In the genomic region with DNA sequence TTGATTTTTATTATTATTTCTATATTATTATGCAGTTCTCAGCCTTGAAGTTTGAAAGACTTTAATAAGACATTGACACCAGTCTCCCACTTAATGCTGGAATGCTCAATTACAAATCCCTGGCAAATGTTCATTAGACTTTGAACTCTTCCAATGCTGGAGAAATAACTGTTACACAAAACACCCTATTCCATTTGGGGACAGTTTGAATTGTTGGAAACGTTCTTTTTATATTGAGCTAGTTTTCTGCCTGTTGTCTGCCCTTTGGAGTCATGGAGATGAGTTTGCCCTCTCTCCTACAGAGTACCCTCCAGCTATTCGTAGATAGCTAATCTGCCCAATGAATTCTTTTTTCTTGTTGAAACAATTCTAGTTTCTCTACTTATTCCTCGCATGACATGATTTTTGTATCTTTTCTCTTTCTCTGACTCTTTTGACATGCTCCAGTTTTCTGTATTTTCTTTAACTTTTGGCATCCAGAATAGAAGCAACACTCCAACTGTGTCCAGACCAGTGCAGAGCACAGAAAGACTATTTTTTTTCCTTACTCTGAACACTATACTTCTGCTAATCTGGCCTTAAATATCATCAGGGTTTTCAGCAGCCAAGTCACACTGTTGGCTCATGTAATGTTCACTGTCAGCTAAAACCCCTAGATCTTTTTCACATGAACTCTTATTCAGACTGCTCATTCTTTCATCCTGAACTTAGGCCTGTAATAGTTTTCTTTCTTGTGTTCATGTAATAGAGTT, we compare ENCODE assay signal across 13 cellular contexts.
A peak's percentile ranks its signal among the peaks of the same experiment; 100 is the strongest.
DNase-seq lines count a peak whose midpoint lies in the region; ATAC-seq and TF ChIP-seq lines count a peak whose summit lies in the region.
"Had no signal": no experiment of that assay in that cellular context is flagged by ENCODE, and none has a peak within 500 bp of the region (broad histone marks: within the 10 kb centered on the region; RNA-seq: fewer than 3 reads in every experiment).

No MANE protein-coding gene starts in this region.

- no peak for TF ChIP-seq CTCF in endodermal cell (conservative IDR thresholded peaks at IDR 0.05)
- no peak for TF ChIP-seq CTCF in smooth muscle cell (IDR thresholded peaks at IDR 0.05; ENCODE audit: borderline replicate concordance, insufficient read depth, poor library complexity, severe bottlenecking)
- no peak for TF ChIP-seq CTCF in HFFc6 (IDR thresholded peaks at IDR 0.05)

- DNase-seq in endodermal cell (no peak), medulla oblongata (ENCODE audit: extremely low spot score) (peak; percentile 12), smooth muscle cell (lab: John Stamatoyannopoulos, UW; ENCODE audit: unreplicated experiment) (no peak), HFFc6 (no peak)
- no peak for DNase-seq in naive thymus-derived CD8-positive, alpha-beta T cell
- DNase-seq: activated CD4-positive, CD25-positive, alpha-beta regulatory T cell; activated T-cell treated with anti-CD3 and anti-CD28 coated beads, Interleukin-2, amount 50 U/mL, for 24 hours; NCI-H1436 treated with DMSO at 0.1 percent for 48 hours; posterior cingulate gyrus had no signal

- H3K4me3 ChIP-seq in HUES48 (ENCODE audit: low read depth, low read length): no peak overlapping the region
- no peak overlapping the region for H3K4me3 ChIP-seq in endodermal cell (ENCODE audit: low read length)
- no peak overlapping the region for H3K4me3 ChIP-seq in smooth muscle cell

- H3F3A ChIP-seq in smooth muscle cell (ENCODE audit: low read depth): peaks cover 16% of the 10 kb centered on the region

- no peak overlapping the region for H3K27ac Mint-ChIP-seq in endodermal cell
- H3K27ac Mint-ChIP-seq in naive thymus-derived CD8-positive, alpha-beta T cell: no peak overlapping the region
- H3K27ac Mint-ChIP-seq in HFFc6: no peak overlapping the region
- H3K27ac Mint-ChIP-seq: activated T-cell treated with anti-CD3 and anti-CD28 coated beads, Interleukin-2, amount 50 U/mL, for 24 hours; B cell had no signal

- H3K4me3 Mint-ChIP-seq in endodermal cell (no peak overlapping the region), HFFc6 (no peak overlapping the region)
- no peak overlapping the region for H3K4me3 Mint-ChIP-seq in naive thymus-derived CD8-positive, alpha-beta T cell
- H3K4me3 Mint-ChIP-seq: activated T-cell treated with anti-CD3 and anti-CD28 coated beads, Interleukin-2, amount 50 U/mL, for 24 hours; B cell had no signal

- H3K36me3 Mint-ChIP-seq in endodermal cell (ENCODE audit: low read depth) (no peaks in the 10 kb centered on the region), HFFc6 (ENCODE audit: low read depth) (no peaks in the 10 kb centered on the region)
- peaks cover 0 to 5% (median 0%) of the 10 kb centered on the region in 3 donors for H3K36me3 Mint-ChIP-seq in naive thymus-derived CD8-positive, alpha-beta T cell

- H3K27me3 Mint-ChIP-seq in endodermal cell (ENCODE audit: insufficient read depth): no peaks in the 10 kb centered on the region
- no peaks in the 10 kb centered on the region for H3K27me3 Mint-ChIP-seq in naive thymus-derived CD8-positive, alpha-beta T cell
- H3K27me3 Mint-ChIP-seq in HFFc6 (ENCODE audit: insufficient read depth): no peaks in the 10 kb centered on the region; the same call in 1 of the 2 replicates
- H3K27me3 Mint-ChIP-seq: activated T-cell treated with anti-CD3 and anti-CD28 coated beads, Interleukin-2, amount 50 U/mL, for 24 hours; B cell had no signal

- ATAC-seq in naive thymus-derived CD8-positive, alpha-beta T cell: no peak
- ATAC-seq in HG02938 (IDR thresholded peaks at IDR 0.05; ENCODE audit: unreplicated experiment): no peak
- ATAC-seq in HG03135 (IDR thresholded peaks at IDR 0.05; ENCODE audit: unreplicated experiment): no peak

- H3K36me3 ChIP-seq in HUES48 (ENCODE audit: control insufficient read depth, insufficient read depth, low read length) (no peaks in the 10 kb centered on the region), endodermal cell (ENCODE audit: control insufficient read depth, insufficient read depth, low read length) (no peaks in the 10 kb centered on the region), smooth muscle cell (ENCODE audit: low read depth) (no peaks in the 10 kb centered on the region)

- H3K4me1 ChIP-seq in HUES48 (ENCODE audit: control insufficient read depth, insufficient read depth, low read length): peaks cover 50% of the 10 kb centered on the region
- H3K4me1 ChIP-seq in endodermal cell (ENCODE audit: control insufficient read depth, insufficient read depth, low read length): peaks cover 3% of the 10 kb centered on the region
- H3K4me1 ChIP-seq in smooth muscle cell (ENCODE audit: low read depth): peaks cover 33% of the 10 kb centered on the region

- H3K27me3 ChIP-seq in HUES48 (ENCODE audit: control insufficient read depth, insufficient read depth, low read length): no peaks in the 10 kb centered on the region
- H3K27me3 ChIP-seq in endodermal cell (ENCODE audit: control insufficient read depth, insufficient read depth, low read length, poor library complexity, severe bottlenecking): no peaks in the 10 kb centered on the region
- no peaks in the 10 kb centered on the region for H3K27me3 ChIP-seq in smooth muscle cell (ENCODE audit: low read depth)

- H3K9ac ChIP-seq in HUES48 (ENCODE audit: low read depth, low read length): no peak overlapping the region
- H3K9ac ChIP-seq in endodermal cell (ENCODE audit: extremely low read depth, low read length, poor library complexity, severe bottlenecking): no peak overlapping the region
- peak overlapping the region; percentile 33 for H3K9ac ChIP-seq in smooth muscle cell (ENCODE audit: low read depth)

- H3K27ac ChIP-seq in HUES48 (ENCODE audit: low read depth, low read length) (peak overlapping the region; percentile 65), endodermal cell (ENCODE audit: low read depth, low read length) (peak overlapping the region; percentile 92), smooth muscle cell (ENCODE audit: low read depth) (peak overlapping the region; percentile 92)

- H4K20me1 ChIP-seq in smooth muscle cell (ENCODE audit: low read depth): no peaks in the 10 kb centered on the region

- H3K9me3 Mint-ChIP-seq in endodermal cell (no peaks in the 10 kb centered on the region), HFFc6 (no peaks in the 10 kb centered on the region)
- no peaks in the 10 kb centered on the region for H3K9me3 Mint-ChIP-seq in naive thymus-derived CD8-positive, alpha-beta T cell
- H3K9me3 Mint-ChIP-seq: activated T-cell treated with anti-CD3 and anti-CD28 coated beads, Interleukin-2, amount 50 U/mL, for 24 hours had no signal

- POLR2A ChIA-PET in naive thymus-derived CD8-positive, alpha-beta T cell (lab: Charles Lee): no interaction called here

- H3K4me1 Mint-ChIP-seq in endodermal cell (peaks cover 37% of the 10 kb centered on the region), HFFc6 (ENCODE audit: low read depth) (peaks cover 5% of the 10 kb centered on the region; the same call in 1 of the 2 replicates)
- H3K4me1 Mint-ChIP-seq in naive thymus-derived CD8-positive, alpha-beta T cell: peaks cover 7 to 15% (median 9%) of the 10 kb centered on the region in 4 donors
- H3K4me1 Mint-ChIP-seq: B cell had no signal

- 91 to 95% methylated on average over 3 of the region's 3 CpGs for WGBS in endodermal cell (ENCODE audit: insufficient coverage in 1 of 2, insufficient read length in 1 of 2), 2 experiments
- WGBS in smooth muscle cell (ENCODE audit: low lambda C conversion rate): 60% methylated on average over 3 of the region's 3 CpGs

- peak overlapping the region; percentile 81 for H2AFZ ChIP-seq in smooth muscle cell (ENCODE audit: low read depth)

- no peaks in the 10 kb centered on the region for H3K9me3 ChIP-seq in HUES48 (ENCODE audit: control insufficient read depth, insufficient read depth, low read length)
- no peaks in the 10 kb centered on the region for H3K9me3 ChIP-seq in endodermal cell (ENCODE audit: control insufficient read depth, low read length)
- H3K9me3 ChIP-seq in smooth muscle cell (replicated peaks; ENCODE audit: low read depth): no peaks in the 10 kb centered on the region

- H3K79me2 ChIP-seq in smooth muscle cell (ENCODE audit: low read depth): no peaks in the 10 kb centered on the region

- peak overlapping the region; percentile 70 for H3K4me2 ChIP-seq in smooth muscle cell
